ENCODE assay signal across 9 cellular contexts in genomic region chr5:36177715-36178556, GRCh38. TPM values are rescaled to one million over a fixed set of nuclear protein-coding genes. Genes with fewer than 3 reads are reported as not detected.
A peak's percentile ranks its signal among the peaks of the same experiment; 100 is the strongest.
DNase-seq lines count a peak whose midpoint lies in the region; ATAC-seq, FAIRE-seq and TF ChIP-seq lines count a peak whose summit lies in the region.
"Had no signal": no experiment of that assay in that cellular context is flagged by ENCODE, and none has a peak within 500 bp of the region (broad histone marks: within the 10 kb centered on the region; RNA-seq: fewer than 3 reads in every experiment).

No MANE protein-coding gene starts in this region.

- H3K4me1 Mint-ChIP-seq in neural crest cell, result peaks cover 11% of the 10 kb centered on the region
- peaks cover 0 to 17% (median 0%) of the 10 kb centered on the region in 3 donors for H3K4me1 Mint-ChIP-seq in CD8-positive, alpha-beta memory T cell
- peaks cover 2% of the 10 kb centered on the region for H3K4me1 Mint-ChIP-seq in activated T-helper 2 cell treated with anti-CD3 and anti-CD28 coated beads, Interferon-gamma antibody, Interleukin-2, Interleukin-4, amounts not matched to agents 10 μg/mL and 5 μg/mL and 100 μg/mL, durations not matched to agents 14 hours and 24 hours and 36 hours (ENCODE audit: low read depth)

- H2AFZ ChIP-seq in OCI-LY1 (ENCODE audit: low read length), result no peak overlapping the region

- CTCF ChIA-PET in CD8-positive, alpha-beta memory T cell (lab: Charles Lee), result interaction anchor here (2.2 kb wide), 1 partner anchor 64 kb away, joined by 7 read pairs; the partner anchor contains the start of gene NADK2

- peak; percentile 26 for ATAC-seq in GM21786 (IDR thresholded peaks at IDR 0.05; ENCODE audit: unreplicated experiment)

- no peaks in the 10 kb centered on the region for H3K4me1 ChIP-seq in OCI-LY1 (ENCODE audit: insufficient read depth, low read length, severe bottlenecking)
- H3K4me1 ChIP-seq in CD8-positive, alpha-beta memory T cell (ENCODE audit: insufficient read depth, low read length), result no peaks in the 10 kb centered on the region
- H3K4me1 ChIP-seq: HAP-1 had no signal

- no peak overlapping the region for H3K27ac Mint-ChIP-seq in neural crest cell (ENCODE audit: unreplicated experiment)
- no peak overlapping the region for H3K27ac Mint-ChIP-seq in CD8-positive, alpha-beta memory T cell
- H3K27ac Mint-ChIP-seq in activated T-helper 2 cell treated with anti-CD3 and anti-CD28 coated beads, Interferon-gamma antibody, Interleukin-2, Interleukin-4, amounts not matched to agents 10 μg/mL and 5 μg/mL and 100 μg/mL, durations not matched to agents 14 hours and 24 hours and 36 hours, result no peak overlapping the region

- H3K9me3 ChIP-seq in OCI-LY1 (ENCODE audit: low read length), result no peaks in the 10 kb centered on the region
- no peaks in the 10 kb centered on the region for H3K9me3 ChIP-seq in CD8-positive, alpha-beta memory T cell (ENCODE audit: low read length)
- H3K9me3 ChIP-seq: HAP-1 had no signal

- no peak overlapping the region for H3K27ac ChIP-seq in OCI-LY1 (ENCODE audit: low read depth, low read length, poor library complexity, severe bottlenecking)
- H3K27ac ChIP-seq in CD8-positive, alpha-beta memory T cell (ENCODE audit: low read depth, low read length), result no peak overlapping the region

- TF ChIP-seq POLR2A in GM12892 (IDR thresholded peaks at IDR 0.05; ENCODE audit: low read depth, low read length), result no peak

- H3K79me2 ChIP-seq in OCI-LY1 (ENCODE audit: insufficient read depth, low read length), result no peaks in the 10 kb centered on the region

- H3F3A ChIP-seq in OCI-LY1 (ENCODE audit: insufficient read depth, low read length), result no peaks in the 10 kb centered on the region

- POLR2A ChIA-PET in CD8-positive, alpha-beta memory T cell (lab: Charles Lee), result no interaction called here

- no peaks in the 10 kb centered on the region for H4K20me1 ChIP-seq in OCI-LY1 (ENCODE audit: insufficient read depth, low read length)

- no peaks in the 10 kb centered on the region for H3K27me3 Mint-ChIP-seq in neural crest cell (ENCODE audit: low read depth)
- H3K27me3 Mint-ChIP-seq in CD8-positive, alpha-beta memory T cell, result no peaks in the 10 kb centered on the region
- H3K27me3 Mint-ChIP-seq in activated T-helper 2 cell treated with anti-CD3 and anti-CD28 coated beads, Interferon-gamma antibody, Interleukin-2, Interleukin-4, amounts not matched to agents 10 μg/mL and 5 μg/mL and 100 μg/mL, durations not matched to agents 14 hours and 24 hours and 36 hours (ENCODE audit: low read depth), result no peaks in the 10 kb centered on the region

- intact Hi-C loops in activated T-helper 2 cell treated with anti-CD3 and anti-CD28 coated beads, Interferon-gamma antibody, Interleukin-2, Interleukin-4, amounts not matched to agents 10 μg/mL and 5 μg/mL and 100 μg/mL, durations not matched to agents 14 hours and 24 hours and 36 hours (cut with micrococcal nuclease), result no loop called here

- H3K27me3 ChIP-seq in OCI-LY1 (ENCODE audit: insufficient read depth, low read length), result no peaks in the 10 kb centered on the region
- H3K27me3 ChIP-seq in CD8-positive, alpha-beta memory T cell (ENCODE audit: insufficient read depth, low read length, poor library complexity, severe bottlenecking), result no peaks in the 10 kb centered on the region

- peak; percentile 52 for TF ChIP-seq CTCF in AG09319 (IDR thresholded peaks at IDR 0.05; ENCODE audit: low read depth, low read length)
- TF ChIP-seq CTCF in OCI-LY1 (IDR thresholded peaks at IDR 0.05; ENCODE audit: low read length), result peak; percentile 65
- TF ChIP-seq CTCF in neural crest cell (conservative IDR thresholded peaks at IDR 0.05), result peak; percentile 69

- peaks cover 95% of the 10 kb centered on the region for H3K36me3 ChIP-seq in OCI-LY1 (ENCODE audit: insufficient read depth, low read length)
- peaks cover 11% of the 10 kb centered on the region for H3K36me3 ChIP-seq in CD8-positive, alpha-beta memory T cell (ENCODE audit: insufficient read depth, low read length)

- H3K4me3 Mint-ChIP-seq in neural crest cell, result no peak overlapping the region
- H3K4me3 Mint-ChIP-seq in CD8-positive, alpha-beta memory T cell, result no peak overlapping the region
- no peak overlapping the region for H3K4me3 Mint-ChIP-seq in activated T-helper 2 cell treated with anti-CD3 and anti-CD28 coated beads, Interferon-gamma antibody, Interleukin-2, Interleukin-4, amounts not matched to agents 10 μg/mL and 5 μg/mL and 100 μg/mL, durations not matched to agents 14 hours and 24 hours and 36 hours (ENCODE audit: low read depth)

- no peak overlapping the region for H3K4me3 ChIP-seq in OCI-LY1 (ENCODE audit: low read depth, low read length, poor library complexity, severe bottlenecking)
- H3K4me3 ChIP-seq in CD8-positive, alpha-beta memory T cell (ENCODE audit: low read length), result no peak overlapping the region
- H3K4me3 ChIP-seq: HAP-1 had no signal

- no peaks in the 10 kb centered on the region for H3K9me3 Mint-ChIP-seq in neural crest cell
- H3K9me3 Mint-ChIP-seq in CD8-positive, alpha-beta memory T cell, result no peaks in the 10 kb centered on the region
- no peaks in the 10 kb centered on the region for H3K9me3 Mint-ChIP-seq in activated T-helper 2 cell treated with anti-CD3 and anti-CD28 coated beads, Interferon-gamma antibody, Interleukin-2, Interleukin-4, amounts not matched to agents 10 μg/mL and 5 μg/mL and 100 μg/mL, durations not matched to agents 14 hours and 24 hours and 36 hours

- H3K9ac ChIP-seq in OCI-LY1 (ENCODE audit: low read length), result no peak overlapping the region

- peak; percentile 24 for DNase-seq in AG09319 (ENCODE audit: extremely low read depth, low read depth)
- no peak for DNase-seq in neural crest cell (ENCODE audit: low read depth, low spot score)
- no peak for DNase-seq in GM12892 (ENCODE audit: insufficient read length)
- DNase-seq in CD8-positive, alpha-beta memory T cell, result no peak
- DNase-seq in activated T-helper 2 cell treated with anti-CD3 and anti-CD28 coated beads, Interferon-gamma antibody, Interleukin-2, Interleukin-4, amounts not matched to agents 10 μg/mL and 5 μg/mL and 100 μg/mL, durations not matched to agents 14 hours and 24 hours and 36 hours (ENCODE audit: low spot score), result no peak

- no peaks in the 10 kb centered on the region for H3K9me2 ChIP-seq in OCI-LY1 (ENCODE audit: low read depth, low read length)

- peak; percentile 21 for FAIRE-seq in endometrium (lab: Jason Lieb, UNC)
- FAIRE-seq in GM12892 (lab: Jason Lieb, UNC), result no peak

- peaks cover 24% of the 10 kb centered on the region for H3K36me3 Mint-ChIP-seq in neural crest cell (ENCODE audit: low read depth)
- H3K36me3 Mint-ChIP-seq in CD8-positive, alpha-beta memory T cell, result peaks cover 7 to 84% (median 51%) of the 10 kb centered on the region in 3 donors
- peaks cover 80% of the 10 kb centered on the region for H3K36me3 Mint-ChIP-seq in activated T-helper 2 cell treated with anti-CD3 and anti-CD28 coated beads, Interferon-gamma antibody, Interleukin-2, Interleukin-4, amounts not matched to agents 10 μg/mL and 5 μg/mL and 100 μg/mL, durations not matched to agents 14 hours and 24 hours and 36 hours (ENCODE audit: low read depth)

- no peak overlapping the region for H3K4me2 ChIP-seq in OCI-LY1 (ENCODE audit: low read length)

RNA-seq across cellular contexts. Expression of gene SKP2, which starts 26.0 kb away (rescaled TPM):
- total RNA-seq in neural crest cell, result 147 and 153 TPM in 2 replicates
- polyA plus RNA-seq in GM12892 (2012; ENCODE audit: missing spikeins), result 26.6 TPM
- total RNA-seq in CD8-positive, alpha-beta memory T cell, result 10 to 100 TPM; 52.8 to 56.4 TPM
- 15.6 TPM for polyA plus RNA-seq in CD8-positive, alpha-beta memory T cell
- 56.6 and 58.9 TPM in 2 replicates for total RNA-seq in activated T-helper 2 cell treated with anti-CD3 and anti-CD28 coated beads, Interferon-gamma antibody, Interleukin-2, Interleukin-4, amounts not matched to agents 10 μg/mL and 5 μg/mL and 100 μg/mL, durations not matched to agents 14 hours and 24 hours and 36 hours

RNA-seq across cellular contexts. Expression of gene LMBRD2, which starts 26.2 kb away (rescaled TPM):
- 7.7 and 9.1 TPM in 2 replicates for total RNA-seq in neural crest cell
- polyA plus RNA-seq in GM12892 (2012; ENCODE audit: missing spikeins), result 6.4 TPM
- 10 to 100 TPM in 1 of 2 experiments, 1 to 10 TPM in 1; 9.3 to 11.4 TPM for total RNA-seq in CD8-positive, alpha-beta memory T cell
- polyA plus RNA-seq in CD8-positive, alpha-beta memory T cell, result 5.8 TPM
- 9.3 and 11.6 TPM in 2 replicates for total RNA-seq in activated T-helper 2 cell treated with anti-CD3 and anti-CD28 coated beads, Interferon-gamma antibody, Interleukin-2, Interleukin-4, amounts not matched to agents 10 μg/mL and 5 μg/mL and 100 μg/mL, durations not matched to agents 14 hours and 24 hours and 36 hours
